In genomic region chr1:81179239-81179638, GRCh38 we compare ENCODE assay signal across 11 cellular contexts.
DNase-seq lines count a peak whose midpoint lies in the region; ATAC-seq, FAIRE-seq and TF ChIP-seq lines count a peak whose summit lies in the region.
"Had no signal": no experiment of that assay in that cellular context is flagged by ENCODE, and none has a peak within 500 bp of the region (broad histone marks: within the 10 kb centered on the region; RNA-seq: fewer than 3 reads in every experiment).

No MANE protein-coding gene starts in this region.

- intact Hi-C loops in posterior cingulate gyrus (cut with DNase I): no loop called here

- H3K27me3 ChIP-seq in RWPE2 (ENCODE audit: insufficient read depth, poor library complexity, severe bottlenecking): no peaks in the 10 kb centered on the region
- H3K27me3 ChIP-seq: uterus had no signal

- H3K4me1 ChIP-seq in RWPE2 (ENCODE audit: insufficient read depth, poor library complexity, severe bottlenecking): peaks cover 16% of the 10 kb centered on the region
- H3K4me1 ChIP-seq: uterus had no signal

- FAIRE-seq in H54 (lab: Jason Lieb, UNC) (peak; percentile 99), urothelium cell line (lab: Jason Lieb, UNC) (peak; percentile 42)

- H3K27ac ChIP-seq in RWPE2 (ENCODE audit: poor library complexity, severe bottlenecking): no peak overlapping the region
- H3K27ac ChIP-seq: uterus had no signal

- DNase-seq in H54 (ENCODE audit: insufficient read length, low spot score) (peak; percentile 19), RWPE2 (ENCODE audit: low spot score) (no peak), fibroblast of peridontal ligament (ENCODE audit: extremely low read depth) (peak; percentile 92), urothelium cell line (ENCODE audit: low spot score) (peak; percentile 43), posterior cingulate gyrus (no peak)
- DNase-seq: effector CD4-positive, alpha-beta T cell; naive thymus-derived CD4-positive, alpha-beta T cell; NCI-H510A treated with DMSO at 0.1 percent for 48 hours; uterus had no signal

- no peak for TF ChIP-seq POLR2A in H54 (IDR thresholded peaks at IDR 0.05; ENCODE audit: low read depth, low read length)

- no peaks in the 10 kb centered on the region for H3K36me3 ChIP-seq in RWPE2 (ENCODE audit: low read depth)
- H3K36me3 ChIP-seq: uterus had no signal

- H3K4me3 ChIP-seq in RWPE2 (ENCODE audit: severe bottlenecking): no peak overlapping the region
- H3K4me3 ChIP-seq: uterus had no signal

- H3K9me3 ChIP-seq in RWPE2 (ENCODE audit: severe bottlenecking): peaks cover 2% of the 10 kb centered on the region
- H3K9me3 ChIP-seq: uterus had no signal

- no peak for TF ChIP-seq CTCF in RWPE2 (IDR thresholded peaks at IDR 0.05; ENCODE audit: poor library complexity, severe bottlenecking)

- peak; percentile 70 for ATAC-seq in RWPE2 (ENCODE audit: low read depth)
- no peak for ATAC-seq in GM18858 (IDR thresholded peaks at IDR 0.05; ENCODE audit: unreplicated experiment)
- no peak for ATAC-seq in GM19455 (IDR thresholded peaks at IDR 0.05; ENCODE audit: unreplicated experiment)
- ATAC-seq: naive thymus-derived CD4-positive, alpha-beta T cell had no signal

Comparison
In these comparisons a context has a peak if more than half of its experiments do, and no peak if none do; other contexts are left out.
1. DNase-seq: peak in H54 (single experiment), fibroblast of peridontal ligament (single experiment) and urothelium cell line (single experiment); none in RWPE2 (single experiment) and posterior cingulate gyrus (0 of 10).